1 cellular context compared by ENCODE assay signal in the genomic region with DNA sequence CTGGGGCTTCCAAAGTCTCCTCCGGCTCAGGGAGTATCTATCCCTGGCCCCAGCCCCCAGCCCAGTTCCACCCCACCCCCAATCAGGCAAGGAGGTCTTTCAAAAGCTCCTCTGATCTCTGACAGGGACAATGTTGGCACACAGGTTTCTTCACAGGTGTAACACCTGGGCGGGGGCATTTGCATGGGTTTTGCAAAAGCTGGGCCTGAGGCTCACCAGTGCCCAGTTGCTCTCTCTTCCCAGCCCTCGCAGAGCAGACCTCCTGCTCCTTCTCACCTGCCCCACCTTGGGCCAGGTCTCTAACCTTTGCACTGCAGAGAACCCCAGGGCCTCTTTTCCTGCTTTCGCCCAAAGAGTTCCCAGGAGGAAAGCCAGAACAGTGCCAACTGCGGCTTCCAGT.
TF ChIP-seq lines count a peak whose summit lies in the region.

No MANE protein-coding gene starts in this region.

TF ChIP-seq in GM23338, 12 proteins besides CTCF, POLR2A, EP300 and RAD21 (continued from another document):
- TF ChIP-seq, protein P1, sequence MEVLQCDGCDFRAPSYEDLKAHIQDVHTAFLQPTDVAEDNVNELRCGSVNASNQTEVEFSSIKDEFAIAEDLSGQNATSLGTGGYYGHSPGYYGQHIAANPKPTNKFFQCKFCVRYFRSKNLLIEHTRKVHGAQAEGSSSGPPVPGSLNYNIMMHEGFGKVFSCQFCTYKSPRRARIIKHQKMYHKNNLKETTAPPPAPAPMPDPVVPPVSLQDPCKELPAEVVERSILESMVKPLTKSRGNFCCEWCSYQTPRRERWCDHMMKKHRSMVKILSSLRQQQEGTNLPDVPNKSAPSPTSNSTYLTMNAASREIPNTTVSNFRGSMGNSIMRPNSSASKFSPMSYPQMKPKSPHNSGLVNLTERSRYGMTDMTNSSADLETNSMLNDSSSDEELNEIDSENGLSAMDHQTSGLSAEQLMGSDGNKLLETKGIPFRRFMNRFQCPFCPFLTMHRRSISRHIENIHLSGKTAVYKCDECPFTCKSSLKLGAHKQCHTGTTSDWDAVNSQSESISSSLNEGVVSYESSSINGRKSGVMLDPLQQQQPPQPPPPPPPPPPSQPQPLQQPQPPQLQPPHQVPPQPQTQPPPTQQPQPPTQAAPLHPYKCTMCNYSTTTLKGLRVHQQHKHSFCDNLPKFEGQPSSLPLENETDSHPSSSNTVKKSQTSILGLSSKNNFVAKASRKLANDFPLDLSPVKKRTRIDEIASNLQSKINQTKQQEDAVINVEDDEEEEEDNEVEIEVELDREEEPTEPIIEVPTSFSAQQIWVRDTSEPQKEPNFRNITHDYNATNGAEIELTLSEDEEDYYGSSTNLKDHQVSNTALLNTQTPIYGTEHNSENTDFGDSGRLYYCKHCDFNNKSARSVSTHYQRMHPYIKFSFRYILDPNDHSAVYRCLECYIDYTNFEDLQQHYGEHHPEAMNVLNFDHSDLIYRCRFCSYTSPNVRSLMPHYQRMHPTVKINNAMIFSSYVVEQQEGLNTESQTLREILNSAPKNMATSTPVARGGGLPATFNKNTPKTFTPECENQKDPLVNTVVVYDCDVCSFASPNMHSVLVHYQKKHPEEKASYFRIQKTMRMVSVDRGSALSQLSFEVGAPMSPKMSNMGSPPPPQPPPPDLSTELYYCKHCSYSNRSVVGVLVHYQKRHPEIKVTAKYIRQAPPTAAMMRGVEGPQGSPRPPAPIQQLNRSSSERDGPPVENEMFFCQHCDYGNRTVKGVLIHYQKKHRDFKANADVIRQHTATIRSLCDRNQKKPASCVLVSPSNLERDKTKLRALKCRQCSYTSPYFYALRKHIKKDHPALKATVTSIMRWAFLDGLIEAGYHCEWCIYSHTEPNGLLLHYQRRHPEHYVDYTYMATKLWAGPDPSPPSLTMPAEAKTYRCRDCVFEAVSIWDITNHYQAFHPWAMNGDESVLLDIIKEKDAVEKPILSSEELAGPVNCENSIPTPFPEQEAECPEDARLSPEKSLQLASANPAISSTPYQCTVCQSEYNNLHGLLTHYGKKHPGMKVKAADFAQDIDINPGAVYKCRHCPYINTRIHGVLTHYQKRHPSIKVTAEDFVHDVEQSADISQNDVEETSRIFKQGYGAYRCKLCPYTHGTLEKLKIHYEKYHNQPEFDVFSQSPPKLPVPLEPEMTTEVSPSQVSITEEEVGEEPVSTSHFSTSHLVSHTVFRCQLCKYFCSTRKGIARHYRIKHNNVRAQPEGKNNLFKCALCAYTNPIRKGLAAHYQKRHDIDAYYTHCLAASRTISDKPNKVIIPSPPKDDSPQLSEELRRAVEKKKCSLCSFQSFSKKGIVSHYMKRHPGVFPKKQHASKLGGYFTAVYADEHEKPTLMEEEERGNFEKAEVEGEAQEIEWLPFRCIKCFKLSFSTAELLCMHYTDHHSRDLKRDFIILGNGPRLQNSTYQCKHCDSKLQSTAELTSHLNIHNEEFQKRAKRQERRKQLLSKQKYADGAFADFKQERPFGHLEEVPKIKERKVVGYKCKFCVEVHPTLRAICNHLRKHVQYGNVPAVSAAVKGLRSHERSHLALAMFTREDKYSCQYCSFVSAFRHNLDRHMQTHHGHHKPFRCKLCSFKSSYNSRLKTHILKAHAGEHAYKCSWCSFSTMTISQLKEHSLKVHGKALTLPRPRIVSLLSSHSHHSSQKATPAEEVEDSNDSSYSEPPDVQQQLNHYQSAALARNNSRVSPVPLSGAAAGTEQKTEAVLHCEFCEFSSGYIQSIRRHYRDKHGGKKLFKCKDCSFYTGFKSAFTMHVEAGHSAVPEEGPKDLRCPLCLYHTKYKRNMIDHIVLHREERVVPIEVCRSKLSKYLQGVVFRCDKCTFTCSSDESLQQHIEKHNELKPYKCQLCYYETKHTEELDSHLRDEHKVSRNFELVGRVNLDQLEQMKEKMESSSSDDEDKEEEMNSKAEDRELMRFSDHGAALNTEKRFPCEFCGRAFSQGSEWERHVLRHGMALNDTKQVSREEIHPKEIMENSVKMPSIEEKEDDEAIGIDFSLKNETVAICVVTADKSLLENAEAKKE (CRISPR knock-in tag; IDR thresholded peaks at IDR 0.05), result no peak
